Comparison of ENCODE assay signal across 22 cellular contexts in genomic region chr17:45279898-45280297, GRCh38. TPM values are rescaled to one million over a fixed set of nuclear protein-coding genes. Genes with fewer than 3 reads are reported as not detected.
A peak's percentile ranks its signal among the peaks of the same experiment; 100 is the strongest.
DNase-seq lines count a peak whose midpoint lies in the region; ATAC-seq and TF ChIP-seq lines count a peak whose summit lies in the region.
"Had no signal": no experiment of that assay in that cellular context is flagged by ENCODE, and none has a peak within 500 bp of the region (broad histone marks: within the 10 kb centered on the region; RNA-seq: fewer than 3 reads in every experiment).

No MANE protein-coding gene starts in this region.

- H3K4me1 ChIP-seq in left ventricle myocardium inferior (peaks cover 83% of the 10 kb centered on the region), sigmoid colon (peaks cover 0 to 82% (median 76%) of the 10 kb centered on the region in 4 donors), spleen (peaks cover 6 to 20% (median 13%) of the 10 kb centered on the region in 6 donors), prostate gland (replicated peaks) (peaks cover 5% of the 10 kb centered on the region)

- TF ChIP-seq CTCF in left ventricle myocardium inferior (IDR thresholded peaks at IDR 0.05; ENCODE audit: borderline replicate concordance) (no peak), sigmoid colon (IDR thresholded peaks at IDR 0.05) (no peak), spleen (IDR thresholded peaks at IDR 0.05 in 8 of 11, conservative IDR thresholded peaks at IDR 0.05 in 3 of 11) (no peak), prostate gland (IDR thresholded peaks at IDR 0.05) (no peak)

- DNase-seq in NCI-H2171 treated with DMSO at 0.1 percent for 48 hours (lab: John Stamatoyannopoulos, UW) (peak; percentile 47), NCI-H2171 (lab: John Stamatoyannopoulos, UW) (no peak), NCI-H82 (lab: John Stamatoyannopoulos, UW) (peak; percentile 89), left ventricle myocardium inferior (peak; percentile 49), sigmoid colon (no peak), spleen (no peak), prostate gland (ENCODE audit: low spot score) (no peak)
- DNase-seq: activated CD4-positive, alpha-beta T cell treated with anti-CD3 and anti-CD28 coated beads, Interleukin-2, amount 50 U/mL, for 4 hours; activated T-cell treated with anti-CD3 and anti-CD28 coated beads, Interleukin-2, amount 50 U/mL, for 48 hours; Kasumi-1; NCI-H1105 treated with DMSO at 0.1 percent for 48 hours; RPMI8226; stimulated activated CD8-positive, alpha-beta memory T cell treated with anti-CD3 and anti-CD28 coated beads, Interleukin-4, amount 100 ng/mL, for 48 hours; SW 1271; thyroid gland had no signal

- intact Hi-C loops in left ventricle myocardium inferior (cut with micrococcal nuclease), result loop anchor here (5.0 kb wide), 1 partner anchor 32 kb away; no protein-coding TSS in a partner anchor
- intact Hi-C loops in sigmoid colon (cut with DNase I), result loop anchor here (5.0 kb wide), 1 partner anchor 63 kb away; no protein-coding TSS in a partner anchor
- intact Hi-C loops in spleen (cut with DNase I; ENCODE audit: low total_unique reads), result loop anchor here (5.0 kb wide), 1 partner anchor 63 kb away; no protein-coding TSS in a partner anchor
- intact Hi-C loops in prostate gland (cut with DNase I), result no loop called here

- ATAC-seq in GM21737 (IDR thresholded peaks at IDR 0.05; ENCODE audit: unreplicated experiment), result no peak
- ATAC-seq: pancreas had no signal

- H3K36me3 ChIP-seq in left ventricle myocardium inferior, result peaks cover 50% of the 10 kb centered on the region
- peaks cover 0 to 42% (median 16%) of the 10 kb centered on the region in 4 donors for H3K36me3 ChIP-seq in sigmoid colon
- H3K36me3 ChIP-seq in spleen, result peaks cover 0 to 76% (median 42%) of the 10 kb centered on the region in 6 donors
- peaks cover 0 to 15% of the 10 kb centered on the region in 2 donors for H3K36me3 ChIP-seq in prostate gland

- TF ChIP-seq EP300 in sigmoid colon (IDR thresholded peaks at IDR 0.05), result no peak

- H3K27me3 ChIP-seq in left ventricle myocardium inferior (ENCODE audit: low read depth) (no peaks in the 10 kb centered on the region), sigmoid colon (no peaks in the 10 kb centered on the region), spleen (replicated peaks in 1 of 7) (no peaks in the 10 kb centered on the region), prostate gland (replicated peaks; ENCODE audit: insufficient read depth) (no peaks in the 10 kb centered on the region)
- H3K27me3 ChIP-seq: pancreas, thyroid gland had no signal

- H3K27ac ChIP-seq in left ventricle myocardium inferior (replicated peaks) (peak overlapping the region; percentile 97), sigmoid colon (peak overlapping the region; percentile 22 to 98 (median 92)), spleen (no peak overlapping the region), prostate gland (no peak overlapping the region)
- H3K27ac ChIP-seq: thyroid gland had no signal

- H3K4me3 ChIP-seq in left ventricle myocardium inferior (no peak overlapping the region), sigmoid colon (no peak overlapping the region), spleen (no peak overlapping the region), prostate gland (no peak overlapping the region)
- H3K4me3 ChIP-seq: pancreas, thyroid gland had no signal

- H3K9me3 ChIP-seq in left ventricle myocardium inferior (replicated peaks) (no peaks in the 10 kb centered on the region), sigmoid colon (no peaks in the 10 kb centered on the region), spleen (no peaks in the 10 kb centered on the region), prostate gland (no peaks in the 10 kb centered on the region)
- H3K9me3 ChIP-seq: pancreas, thyroid gland had no signal

- TF ChIP-seq POLR2A in sigmoid colon (IDR thresholded peaks at IDR 0.05), result no peak
- no peak for TF ChIP-seq POLR2A in spleen (IDR thresholded peaks at IDR 0.05)
- TF ChIP-seq POLR2A in prostate gland (IDR thresholded peaks at IDR 0.05), result no peak

- WGBS in sigmoid colon, 2 donors, result 45 to 79% methylated on average over 3 of the region's 3 CpGs
- 79 to 96% (median 91%) methylated on average over 3 of the region's 3 CpGs for WGBS in spleen, 5 donors
- 45% methylated on average over 3 of the region's 3 CpGs for WGBS in prostate gland

RNA-seq across cellular contexts. Expression of gene SPATA32, which starts 18.0 kb away (rescaled TPM):
- total RNA-seq in left ventricle myocardium inferior, result not detected
- total RNA-seq in sigmoid colon, result not detected
- polyA plus RNA-seq in sigmoid colon, result under 1 TPM in 1 of 3 donors, not detected in 2; 0.07 TPM
- under 1 TPM in 1 of 7 donors, not detected in 6; 0.17 TPM for total RNA-seq in spleen
- under 1 TPM in 2 of 3 donors, not detected in 1; 0.08 to 0.09 TPM for polyA plus RNA-seq in spleen
- 1 to 10 TPM in 1 of 2 donors, not detected in 1; 3.2 TPM for total RNA-seq in prostate gland
- total RNA-seq: A172, dermis microvascular lymphatic vessel endothelial cell, epithelial cell of proximal tubule, HT-29, mucosa of gallbladder, thyroid gland had no signal

RNA-seq across cellular contexts. Expression of gene MAP3K14, which starts 36.9 kb away (rescaled TPM):
- total RNA-seq in left ventricle myocardium inferior, result 14.8 TPM
- total RNA-seq in sigmoid colon, result 10 to 100 TPM in 3 of 4 donors, 1 to 10 TPM in 1; 9.2 to 28.5 (median 14.1) TPM
- 10 to 100 TPM in 1 of 3 donors, 1 to 10 TPM in 2; 7.2 to 20.8 (median 9.0) TPM for polyA plus RNA-seq in sigmoid colon
- 10 to 100 TPM; 22.1 to 36.3 (median 32.1) TPM for total RNA-seq in spleen
- 10 to 100 TPM; 17.3 to 18.8 (median 18.0) TPM for polyA plus RNA-seq in spleen
- 10 to 100 TPM; 12.5 to 16.1 TPM for total RNA-seq in prostate gland

RNA-seq across cellular contexts. Expression of gene FMNL1, which starts 58.2 kb away (rescaled TPM):
- total RNA-seq in left ventricle myocardium inferior, result 8.7 TPM
- total RNA-seq in sigmoid colon, result 10 to 100 TPM in 3 of 4 donors, 1 to 10 TPM in 1; 8.9 to 12.7 (median 11.0) TPM
- 10 to 100 TPM in 2 of 3 donors, 1 to 10 TPM in 1; 9.2 to 35.5 (median 10.8) TPM for polyA plus RNA-seq in sigmoid colon
- 100 to 1,000 TPM; 113 to 281 (median 190) TPM for total RNA-seq in spleen
- polyA plus RNA-seq in spleen, result 10 to 100 TPM; 40.8 to 71.8 (median 62.8) TPM
- 10 to 100 TPM in 1 of 2 donors, 1 to 10 TPM in 1; 3.6 to 12.2 TPM for total RNA-seq in prostate gland

Comparison
In these comparisons a context has a peak if more than half of its experiments do, and no peak if none do; other contexts are left out.
1. DNase-seq: peak in NCI-H2171 treated with DMSO at 0.1 percent for 48 hours (single experiment), NCI-H82 (single experiment) and left ventricle myocardium inferior (single experiment); none in NCI-H2171 (single experiment), sigmoid colon (single experiment), spleen (single experiment) and prostate gland (single experiment).
2. H3K27ac ChIP-seq: peak in left ventricle myocardium inferior (single experiment) and sigmoid colon (4 of 4); none in spleen (0 of 8) and prostate gland (0 of 2).
3. RNA of gene FMNL1, which starts 58.2 kb away (total RNA-seq): 113 to 281 TPM in spleen; 3.6 to 12.2 TPM in prostate gland, 8.9 to 12.7 TPM in sigmoid colon and 8.7 TPM in left ventricle myocardium inferior (single experiment); every median in the first group is over 4 times any median in the second.